In the genomic region with DNA sequence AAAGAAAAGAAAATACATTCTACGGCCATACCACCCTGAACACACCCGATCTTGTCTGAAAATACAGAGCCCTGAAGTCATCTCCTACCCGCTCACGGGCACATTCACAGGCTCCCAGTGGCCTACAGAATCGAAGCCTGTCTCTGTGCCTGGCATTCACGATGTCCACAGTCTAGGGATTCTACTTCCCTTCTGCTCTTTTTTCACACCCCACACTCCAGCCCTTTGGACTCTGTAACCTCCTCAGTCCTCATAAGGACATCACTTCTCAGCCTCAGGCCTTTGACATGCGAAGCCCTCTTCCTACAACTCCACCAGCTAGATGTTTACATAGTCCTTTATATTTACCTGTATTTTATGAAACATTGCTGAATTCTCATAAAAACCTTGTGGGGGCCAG, we compare ENCODE assay signal across 2 cellular contexts.
TF ChIP-seq lines count a peak whose summit lies in the region.

No MANE protein-coding gene starts in this region.

TF ChIP-seq in IMR-90, 13 proteins besides CTCF, POLR2A, EP300 and RAD21 (continued from another document):
- TF ChIP-seq MXI1 (IDR thresholded peaks at IDR 0.05; ENCODE audit: borderline replicate concordance, low read depth, low read length), result no peak
- TF ChIP-seq RFX5 (IDR thresholded peaks at IDR 0.05; ENCODE audit: low read depth, low read length), result no peak
- TF ChIP-seq, protein P1, sequence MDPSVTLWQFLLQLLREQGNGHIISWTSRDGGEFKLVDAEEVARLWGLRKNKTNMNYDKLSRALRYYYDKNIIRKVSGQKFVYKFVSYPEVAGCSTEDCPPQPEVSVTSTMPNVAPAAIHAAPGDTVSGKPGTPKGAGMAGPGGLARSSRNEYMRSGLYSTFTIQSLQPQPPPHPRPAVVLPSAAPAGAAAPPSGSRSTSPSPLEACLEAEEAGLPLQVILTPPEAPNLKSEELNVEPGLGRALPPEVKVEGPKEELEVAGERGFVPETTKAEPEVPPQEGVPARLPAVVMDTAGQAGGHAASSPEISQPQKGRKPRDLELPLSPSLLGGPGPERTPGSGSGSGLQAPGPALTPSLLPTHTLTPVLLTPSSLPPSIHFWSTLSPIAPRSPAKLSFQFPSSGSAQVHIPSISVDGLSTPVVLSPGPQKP (IDR thresholded peaks at IDR 0.05; ENCODE audit: borderline replicate concordance, low read depth, low read length), result no peak
- TF ChIP-seq CHD1 (IDR thresholded peaks at IDR 0.05; ENCODE audit: low read depth, low read length), result no peak
- TF ChIP-seq RCOR1 (IDR thresholded peaks at IDR 0.05; ENCODE audit: insufficient replicate concordance, low read length), result no peak
- TF ChIP-seq FOS (IDR thresholded peaks at IDR 0.05; ENCODE audit: low read depth, low read length), result no peak
- TF ChIP-seq CEBPB (IDR thresholded peaks at IDR 0.05; ENCODE audit: low read depth, low read length), result no peak
- TF ChIP-seq, protein P2, sequence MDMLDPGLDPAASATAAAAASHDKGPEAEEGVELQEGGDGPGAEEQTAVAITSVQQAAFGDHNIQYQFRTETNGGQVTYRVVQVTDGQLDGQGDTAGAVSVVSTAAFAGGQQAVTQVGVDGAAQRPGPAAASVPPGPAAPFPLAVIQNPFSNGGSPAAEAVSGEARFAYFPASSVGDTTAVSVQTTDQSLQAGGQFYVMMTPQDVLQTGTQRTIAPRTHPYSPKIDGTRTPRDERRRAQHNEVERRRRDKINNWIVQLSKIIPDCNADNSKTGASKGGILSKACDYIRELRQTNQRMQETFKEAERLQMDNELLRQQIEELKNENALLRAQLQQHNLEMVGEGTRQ (IDR thresholded peaks at IDR 0.05; ENCODE audit: low read depth, low read length), result no peak
TF ChIP-seq in IMR-90: peak in this region for 0.

TF ChIP-seq in K562, 482 proteins besides CTCF, POLR2A, EP300 and RAD21 (continued from another document):
- TF ChIP-seq E2F3 (CRISPR knock-in tag; IDR thresholded peaks at IDR 0.05) (no peak), ZNF507 (tag; conservative IDR thresholded peaks at IDR 0.05) (no peak)
- TF ChIP-seq, protein P3, sequence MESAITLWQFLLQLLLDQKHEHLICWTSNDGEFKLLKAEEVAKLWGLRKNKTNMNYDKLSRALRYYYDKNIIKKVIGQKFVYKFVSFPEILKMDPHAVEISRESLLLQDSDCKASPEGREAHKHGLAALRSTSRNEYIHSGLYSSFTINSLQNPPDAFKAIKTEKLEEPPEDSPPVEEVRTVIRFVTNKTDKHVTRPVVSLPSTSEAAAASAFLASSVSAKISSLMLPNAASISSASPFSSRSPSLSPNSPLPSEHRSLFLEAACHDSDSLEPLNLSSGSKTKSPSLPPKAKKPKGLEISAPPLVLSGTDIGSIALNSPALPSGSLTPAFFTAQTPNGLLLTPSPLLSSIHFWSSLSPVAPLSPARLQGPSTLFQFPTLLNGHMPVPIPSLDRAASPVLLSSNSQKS (CRISPR knock-in tag; IDR thresholded peaks at IDR 0.05), result no peak
- TF ChIP-seq, protein P4, sequence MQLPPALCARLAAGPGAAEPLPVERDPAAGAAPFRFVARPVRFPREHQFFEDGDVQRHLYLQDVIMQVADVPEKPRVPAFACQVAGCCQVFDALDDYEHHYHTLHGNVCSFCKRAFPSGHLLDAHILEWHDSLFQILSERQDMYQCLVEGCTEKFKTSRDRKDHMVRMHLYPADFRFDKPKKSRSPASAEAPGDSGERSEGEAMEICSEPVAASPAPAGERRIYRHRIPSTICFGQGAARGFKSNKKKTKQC (CRISPR knock-in tag; IDR thresholded peaks at IDR 0.05), result no peak
- TF ChIP-seq, protein P5, sequence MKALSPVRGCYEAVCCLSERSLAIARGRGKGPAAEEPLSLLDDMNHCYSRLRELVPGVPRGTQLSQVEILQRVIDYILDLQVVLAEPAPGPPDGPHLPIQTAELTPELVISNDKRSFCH (CRISPR knock-in tag; IDR thresholded peaks at IDR 0.05), result no peak
- TF ChIP-seq, protein P5 (tag; IDR thresholded peaks at IDR 0.05), result no peak
TF ChIP-seq in K562: peak in this region for 0.
